22 cellular contexts compared by ENCODE assay signal in genomic region chr3:187336322-187336721, GRCh38. TPM values are rescaled to one million over a fixed set of nuclear protein-coding genes. Genes with fewer than 3 reads are reported as not detected.
"Had no signal": no experiment of that assay in that cellular context is flagged by ENCODE, and none has a peak within 500 bp of the region (broad histone marks: within the 10 kb centered on the region; RNA-seq: fewer than 3 reads in every experiment).

No MANE protein-coding gene starts in this region.

- ATAC-seq: foreskin keratinocyte; gastroesophageal sphincter; left lobe of liver; naive thymus-derived CD4-positive, alpha-beta T cell; psoas muscle; right lobe of liver; stimulated activated memory B cell treated with anti-CD40 and anti-IgM and Interleukin-4, amounts not matched to agents 10 μg/mL and 1 μg/mL and 100 μg/mL, for 72 hours; stimulated activated naive CD8-positive, alpha-beta T cell treated with anti-CD3 and anti-CD28 coated beads, Interleukin-15, Interleukin-2, amounts not matched to agents 100 U/mL and 50 U/mL, for 24 hours had no signal

- DNase-seq: dermis blood vessel endothelial cell; effector memory CD4-positive, alpha-beta T cell; foreskin keratinocyte; hypothalamus; immature natural killer cell; mesendoderm; midbrain; naive thymus-derived CD4-positive, alpha-beta T cell; nucleus accumbens; ovary; posterior cingulate gyrus; psoas muscle; right lobe of liver; stimulated activated CD4-positive, alpha-beta T cell treated with anti-CD3 and anti-CD28 coated beads, Interleukin-4, amount 100 ng/mL, for 4 hours; stimulated activated naive CD8-positive, alpha-beta T cell treated with anti-CD3 and anti-CD28 coated beads, Interleukin-15, Interleukin-2, amounts not matched to agents 100 U/mL and 50 U/mL, for 24 hours; substantia nigra; testis had no signal

- H3K4me1 Mint-ChIP-seq: immature natural killer cell; naive thymus-derived CD4-positive, alpha-beta T cell; stimulated activated memory B cell treated with anti-CD40 and anti-IgM and Interleukin-4, amounts not matched to agents 10 μg/mL and 1 μg/mL and 100 μg/mL, for 72 hours had no signal

- H3K4me3 Mint-ChIP-seq: immature natural killer cell; naive thymus-derived CD4-positive, alpha-beta T cell; nephron; stimulated activated memory B cell treated with anti-CD40 and anti-IgM and Interleukin-4, amounts not matched to agents 10 μg/mL and 1 μg/mL and 100 μg/mL, for 72 hours had no signal

- H3K27ac Mint-ChIP-seq: naive thymus-derived CD4-positive, alpha-beta T cell; stimulated activated memory B cell treated with anti-CD40 and anti-IgM and Interleukin-4, amounts not matched to agents 10 μg/mL and 1 μg/mL and 100 μg/mL, for 72 hours had no signal

- H3K36me3 Mint-ChIP-seq: immature natural killer cell; stimulated activated memory B cell treated with anti-CD40 and anti-IgM and Interleukin-4, amounts not matched to agents 10 μg/mL and 1 μg/mL and 100 μg/mL, for 72 hours had no signal

- H3K9me3 Mint-ChIP-seq: immature natural killer cell; nephron; stimulated activated memory B cell treated with anti-CD40 and anti-IgM and Interleukin-4, amounts not matched to agents 10 μg/mL and 1 μg/mL and 100 μg/mL, for 72 hours had no signal

RNA-seq across cellular contexts. Expression of gene MASP1, which starts 44.8 kb away (rescaled TPM):
- total RNA-seq: epithelial cell of proximal tubule; foreskin keratinocyte; naive thymus-derived CD4-positive, alpha-beta T cell had no signal
